ENCODE assay signal across 13 cellular contexts in genomic region chr3:108219336-108219735, GRCh38. TPM values are rescaled to one million over a fixed set of nuclear protein-coding genes. Genes with fewer than 3 reads are reported as not detected.
DNase-seq lines count a peak whose midpoint lies in the region; ATAC-seq and TF ChIP-seq lines count a peak whose summit lies in the region.
"Had no signal": no experiment of that assay in that cellular context is flagged by ENCODE, and none has a peak within 500 bp of the region (broad histone marks: within the 10 kb centered on the region; RNA-seq: fewer than 3 reads in every experiment).

No MANE protein-coding gene starts in this region.

- no peaks in the 10 kb centered on the region for H3K27me3 ChIP-seq in tibial nerve
- H3K27me3 ChIP-seq: breast epithelium had no signal

- no peaks in the 10 kb centered on the region for H3K9me3 Mint-ChIP-seq in activated T-cell treated with anti-CD3 and anti-CD28 coated beads, Interleukin-2, amount 50 U/mL, for 4 hours
- H3K9me3 Mint-ChIP-seq in activated naive CD8-positive, alpha-beta T cell treated with anti-CD3 and anti-CD28 coated beads for 36 hours = no peaks in the 10 kb centered on the region
- no peaks in the 10 kb centered on the region for H3K9me3 Mint-ChIP-seq in type B pancreatic cell

- H3K36me3 Mint-ChIP-seq in activated T-cell treated with anti-CD3 and anti-CD28 coated beads, Interleukin-2, amount 50 U/mL, for 4 hours (ENCODE audit: insufficient read depth) = peaks cover 15% of the 10 kb centered on the region
- peaks cover 20% of the 10 kb centered on the region for H3K36me3 Mint-ChIP-seq in activated naive CD8-positive, alpha-beta T cell treated with anti-CD3 and anti-CD28 coated beads for 36 hours
- H3K36me3 Mint-ChIP-seq in type B pancreatic cell = peaks cover 19% of the 10 kb centered on the region

- H3K36me3 ChIP-seq in tibial nerve = peaks cover 0 to 7% (median 0%) of the 10 kb centered on the region in 3 donors
- H3K36me3 ChIP-seq: breast epithelium, thoracic aorta had no signal

- peak overlapping the region; percentile 44 for H3K4me3 Mint-ChIP-seq in activated T-cell treated with anti-CD3 and anti-CD28 coated beads, Interleukin-2, amount 50 U/mL, for 4 hours
- peak overlapping the region; percentile 29 for H3K4me3 Mint-ChIP-seq in activated naive CD8-positive, alpha-beta T cell treated with anti-CD3 and anti-CD28 coated beads for 36 hours
- H3K4me3 Mint-ChIP-seq in type B pancreatic cell = peak overlapping the region; percentile 99

- no peaks in the 10 kb centered on the region for H3K9me3 ChIP-seq in tibial nerve
- H3K9me3 ChIP-seq: breast epithelium, thoracic aorta had no signal

- peaks cover 0 to 52% (median 20%) of the 10 kb centered on the region in 4 donors for H3K4me1 ChIP-seq in tibial nerve

- no peak overlapping the region for H3K27ac Mint-ChIP-seq in activated naive CD8-positive, alpha-beta T cell treated with anti-CD3 and anti-CD28 coated beads for 36 hours
- no peak overlapping the region for H3K27ac Mint-ChIP-seq in type B pancreatic cell

- H3K27me3 Mint-ChIP-seq in activated T-cell treated with anti-CD3 and anti-CD28 coated beads, Interleukin-2, amount 50 U/mL, for 4 hours (ENCODE audit: low read depth) = no peaks in the 10 kb centered on the region
- no peaks in the 10 kb centered on the region for H3K27me3 Mint-ChIP-seq in activated naive CD8-positive, alpha-beta T cell treated with anti-CD3 and anti-CD28 coated beads for 36 hours
- H3K27me3 Mint-ChIP-seq in type B pancreatic cell = no peaks in the 10 kb centered on the region

- H3K4me1 Mint-ChIP-seq in activated T-cell treated with anti-CD3 and anti-CD28 coated beads, Interleukin-2, amount 50 U/mL, for 4 hours (ENCODE audit: low read depth) = peaks cover 56% of the 10 kb centered on the region
- peaks cover 49% of the 10 kb centered on the region for H3K4me1 Mint-ChIP-seq in activated naive CD8-positive, alpha-beta T cell treated with anti-CD3 and anti-CD28 coated beads for 36 hours
- H3K4me1 Mint-ChIP-seq in type B pancreatic cell (ENCODE audit: unreplicated experiment) = peaks cover 32% of the 10 kb centered on the region

- no peak overlapping the region for H3K27ac ChIP-seq in tibial nerve
- H3K27ac ChIP-seq: breast epithelium, thoracic aorta had no signal

- TF ChIP-seq POLR2A in tibial nerve (IDR thresholded peaks at IDR 0.05) = no peak

- no peak overlapping the region for H3K4me3 ChIP-seq in tibial nerve
- H3K4me3 ChIP-seq: breast epithelium, thoracic aorta had no signal

- no peak for ATAC-seq in activated T-cell treated with anti-CD3 and anti-CD28 coated beads, Interleukin-2, amount 50 U/mL, for 4 hours
- ATAC-seq in HG03378 (IDR thresholded peaks at IDR 0.05; ENCODE audit: unreplicated experiment) = peak; percentile 20
- no peak for ATAC-seq in HG02798 (IDR thresholded peaks at IDR 0.05; ENCODE audit: poor library complexity, unreplicated experiment)

- WGBS in tibial nerve, 2 donors = 84 to 85% methylated on average over 9 of the region's 9 CpGs

- no peak for DNase-seq in activated T-cell treated with anti-CD3 and anti-CD28 coated beads, Interleukin-2, amount 50 U/mL, for 4 hours
- no peak for DNase-seq in activated T-cell treated with anti-CD3 and anti-CD28 coated beads for 4 hours
- DNase-seq in activated naive CD8-positive, alpha-beta T cell treated with anti-CD3 and anti-CD28 coated beads for 36 hours = no peak
- no peak for DNase-seq in type B pancreatic cell (ENCODE audit: extremely low spot score, unreplicated experiment)
- DNase-seq in EL = no peak
- DNase-seq in tibial nerve (ENCODE audit: low spot score in 2 of 2) = no peak
- DNase-seq: DMS79 treated with DMSO at 0.1 percent for 48 hours, hypothalamus, RPMI8226 had no signal

- no peak for TF ChIP-seq EP300 in tibial nerve (IDR thresholded peaks at IDR 0.05)

- no peak for TF ChIP-seq CTCF in type B pancreatic cell (conservative IDR thresholded peaks at IDR 0.05)
- no peak for TF ChIP-seq CTCF in tibial nerve (IDR thresholded peaks at IDR 0.05)

RNA-seq across cellular contexts. Expression of gene IFT57, which starts 2.9 kb away (rescaled TPM):
- 10 to 100 TPM; 31.5 to 46.6 (median 38.4) TPM for total RNA-seq in activated T-cell treated with anti-CD3 and anti-CD28 coated beads, Interleukin-2, amount 50 U/mL, for 4 hours
- 10 to 100 TPM; 34.9 to 35.3 TPM for total RNA-seq in activated naive CD8-positive, alpha-beta T cell treated with anti-CD3 and anti-CD28 coated beads for 36 hours
- total RNA-seq in type B pancreatic cell (ENCODE audit: low replicate concordance) (77.0 and 95.7 TPM in 2 replicates), tibial nerve (10 to 100 TPM; 49.6 to 97.1 (median 63.5) TPM)

Comparison
In these comparisons a context has a peak if more than half of its experiments do, and no peak if none do; other contexts are left out.
1. H3K4me3 Mint-ChIP-seq: peak in every context shown above with its lines; median percentile 99 in type B pancreatic cell; 44 in activated T-cell treated with anti-CD3 and anti-CD28 coated beads, Interleukin-2, amount 50 U/mL, for 4 hours; 29 in activated naive CD8-positive, alpha-beta T cell treated with anti-CD3 and anti-CD28 coated beads for 36 hours.